In genomic region chr2:43980902-43981301, GRCh38 we compare ENCODE assay signal across 16 cellular contexts.
"Had no signal": no experiment of that assay in that cellular context is flagged by ENCODE, and none has a peak within 500 bp of the region (broad histone marks: within the 10 kb centered on the region; RNA-seq: fewer than 3 reads in every experiment).

No MANE protein-coding gene starts in this region.

- H3K9me3 Mint-ChIP-seq: activated T-helper 1 cell treated with anti-CD3 and anti-CD28 coated beads, Interleukin-12 subunit alpha, Interleukin-12 subunit beta, Interleukin-2, Interleukin-4 antibody, amounts not matched to agents 30 ng/mL and 10 ng/mL and 1 ng/mL, durations not matched to agents 14 hours and 24 hours and 36 hours; brain; natural killer cell; stimulated activated effector memory CD8-positive, alpha-beta T cell treated with anti-CD3 and anti-CD28 coated beads, Interleukin-12 subunit alpha, Interleukin-12 subunit beta, amount 100 ng/mL, for 72 hours had no signal

- ATAC-seq: heart left ventricle; left cardiac atrium; natural killer cell; sciatic nerve; stimulated activated effector memory CD8-positive, alpha-beta T cell treated with anti-CD3 and anti-CD28 coated beads, Interleukin-12 subunit alpha, Interleukin-12 subunit beta, amount 100 ng/mL, for 72 hours; T-helper 17 cell had no signal

- DNase-seq: activated CD4-positive, CD25-positive, alpha-beta regulatory T cell; activated CD8-positive, alpha-beta memory T cell treated with anti-CD3 and anti-CD28 coated beads, Interleukin-2, amount 50 U/mL, for 48 hours; activated gamma-delta T cell; aorta; heart left ventricle; left cardiac atrium; midbrain; natural killer cell; small intestine; T-helper 17 cell; transverse colon had no signal

- H3K27me3 Mint-ChIP-seq: brain, T-helper 17 cell had no signal

- H3K9me3 ChIP-seq: heart left ventricle, transverse colon had no signal

- H3K4me1 ChIP-seq: transverse colon had no signal

- H3K4me3 Mint-ChIP-seq: activated T-helper 1 cell treated with anti-CD3 and anti-CD28 coated beads, Interleukin-12 subunit alpha, Interleukin-12 subunit beta, Interleukin-2, Interleukin-4 antibody, amounts not matched to agents 30 ng/mL and 10 ng/mL and 1 ng/mL, durations not matched to agents 14 hours and 24 hours and 36 hours; brain; natural killer cell; stimulated activated effector memory CD8-positive, alpha-beta T cell treated with anti-CD3 and anti-CD28 coated beads, Interleukin-12 subunit alpha, Interleukin-12 subunit beta, amount 100 ng/mL, for 72 hours; T-helper 17 cell had no signal

- H3K27ac ChIP-seq: epithelial cell of prostate, heart left ventricle, transverse colon had no signal

- H3K4me3 ChIP-seq: heart left ventricle, transverse colon had no signal

- H3K27ac Mint-ChIP-seq: activated T-helper 1 cell treated with anti-CD3 and anti-CD28 coated beads, Interleukin-12 subunit alpha, Interleukin-12 subunit beta, Interleukin-2, Interleukin-4 antibody, amounts not matched to agents 30 ng/mL and 10 ng/mL and 1 ng/mL, durations not matched to agents 14 hours and 24 hours and 36 hours; natural killer cell; stimulated activated effector memory CD8-positive, alpha-beta T cell treated with anti-CD3 and anti-CD28 coated beads, Interleukin-12 subunit alpha, Interleukin-12 subunit beta, amount 100 ng/mL, for 72 hours; T-helper 17 cell had no signal
